Comparison of ENCODE assay signal across 9 cellular contexts in the genomic region with DNA sequence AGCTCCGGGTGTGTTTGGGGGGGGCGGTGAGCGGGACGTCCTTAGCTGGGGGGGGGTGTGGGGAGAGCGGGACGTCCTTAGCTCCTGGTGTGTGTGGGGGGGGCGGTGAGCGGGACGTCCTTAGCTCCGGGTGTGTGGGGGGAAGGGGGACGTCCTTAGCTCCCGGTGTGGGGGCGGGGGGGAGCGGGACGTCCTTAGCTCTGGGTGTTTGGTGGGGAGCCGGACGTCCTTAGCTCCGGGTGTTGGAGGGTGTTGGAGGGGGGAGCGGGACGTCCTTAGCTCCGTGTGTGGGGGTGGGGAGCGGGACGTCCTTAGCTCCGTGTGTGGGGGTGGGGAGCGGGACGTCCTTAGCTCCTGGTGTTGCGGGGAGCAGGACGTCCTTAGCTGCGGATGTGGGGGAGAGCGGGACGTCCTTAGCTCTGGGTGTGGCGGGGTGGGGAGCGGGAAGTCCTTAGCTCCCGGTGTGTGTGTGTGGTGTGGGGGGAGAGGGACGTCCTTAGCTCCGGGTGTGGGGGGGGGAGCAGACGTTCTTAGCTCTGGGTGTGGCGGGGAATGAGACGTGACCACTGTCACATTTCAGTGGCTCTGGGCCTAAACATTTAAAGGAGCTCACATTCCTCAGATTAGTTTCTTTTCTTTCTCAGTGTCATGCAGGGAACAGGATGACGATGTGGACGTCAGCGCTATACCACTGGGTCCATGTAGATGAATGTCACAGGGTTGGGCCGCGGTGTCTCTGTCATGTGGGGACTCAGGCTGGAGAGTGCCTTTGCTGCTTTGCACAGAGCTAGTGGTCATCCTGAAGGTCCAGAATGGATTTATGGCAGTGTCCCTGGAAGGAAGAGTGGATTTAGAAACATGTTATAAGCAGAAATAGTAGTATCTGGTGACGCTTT. TPM values are rescaled to one million over a fixed set of nuclear protein-coding genes. Genes with fewer than 3 reads are reported as not detected.
DNase-seq lines count a peak whose midpoint lies in the region; ATAC-seq, FAIRE-seq and TF ChIP-seq lines count a peak whose summit lies in the region.
"Had no signal": no experiment of that assay in that cellular context is flagged by ENCODE, and none has a peak within 500 bp of the region (broad histone marks: within the 10 kb centered on the region; RNA-seq: fewer than 3 reads in every experiment).

No MANE protein-coding gene starts in this region.

- peak; percentile 29 for ATAC-seq in HG02798 (IDR thresholded peaks at IDR 0.05; ENCODE audit: poor library complexity, unreplicated experiment)
- ATAC-seq in gastroesophageal sphincter, result peak; percentile 89
- ATAC-seq in omental fat pad (ENCODE audit: low FRiP score), result peak; percentile 78
- peak; percentile 87 for ATAC-seq in aorta (ENCODE audit: low FRiP score)

- intact Hi-C loops in aorta (cut with DNase I), result loop anchor here (5.0 to 10.0 kb wide), 2 partner anchors 37 to 79 kb away; a partner anchor contains a TSS

- no peaks in the 10 kb centered on the region for H3K27me3 Mint-ChIP-seq in activated naive CD4-positive, alpha-beta T cell treated with anti-CD3 and anti-CD28 coated beads, Interleukin-2, amount 10 ng/mL, durations not matched to agents 7 days and 5 days

- H3K36me3 Mint-ChIP-seq in activated naive CD4-positive, alpha-beta T cell treated with anti-CD3 and anti-CD28 coated beads, Interleukin-2, amount 10 ng/mL, durations not matched to agents 7 days and 5 days, result peaks cover 32% of the 10 kb centered on the region

- H3K4me3 ChIP-seq in gastroesophageal sphincter (peak overlapping the region; percentile 64 to 96), aorta (ENCODE audit: low read length in 2 of 2) (peak overlapping the region; percentile 47 to 50)

- CTCF ChIA-PET in activated naive CD4-positive, alpha-beta T cell treated with anti-CD3 and anti-CD28 coated beads, Interleukin-2, amount 10 ng/mL, durations not matched to agents 7 days and 5 days (lab: Charles Lee), result interaction anchor here (0.6 to 1.3 kb wide), 7 partner anchors 26 to 113 kb away, joined by 3 read pairs; no protein-coding TSS in a partner anchor

- DNase-seq in GM12891 (ENCODE audit: insufficient read length, low spot score) (peak; percentile 52), NCI-H748 treated with DMSO at 0.1 percent for 48 hours (lab: John Stamatoyannopoulos, UW) (peak; percentile 60), omental fat pad (ENCODE audit: low spot score) (peak; percentile 29), aorta (peak; percentile 86), NCI-H1694 (lab: John Stamatoyannopoulos, UW) (no peak)
- DNase-seq in activated naive CD4-positive, alpha-beta T cell treated with anti-CD3 and anti-CD28 coated beads, Interleukin-2, amount 10 ng/mL, durations not matched to agents 7 days and 5 days, result peak; percentile 72

- no peaks in the 10 kb centered on the region for H3K9me3 Mint-ChIP-seq in activated naive CD4-positive, alpha-beta T cell treated with anti-CD3 and anti-CD28 coated beads, Interleukin-2, amount 10 ng/mL, durations not matched to agents 7 days and 5 days

- H3K4me1 Mint-ChIP-seq in activated naive CD4-positive, alpha-beta T cell treated with anti-CD3 and anti-CD28 coated beads, Interleukin-2, amount 10 ng/mL, durations not matched to agents 7 days and 5 days, result peaks cover 64% of the 10 kb centered on the region

- TF ChIP-seq CTCF in gastroesophageal sphincter (IDR thresholded peaks at IDR 0.05) (no peak), omental fat pad (IDR thresholded peaks at IDR 0.05) (no peak)

- H3K27ac ChIP-seq in gastroesophageal sphincter (peak overlapping the region; percentile 90 to 92 (median 91)), aorta (ENCODE audit: low read depth in 1 of 2, low read length in 2 of 2) (peak overlapping the region in 1 of 2 donors; percentile 51)

- H3K9me3 ChIP-seq in gastroesophageal sphincter (no peaks in the 10 kb centered on the region), aorta (ENCODE audit: control insufficient read depth, low read length) (no peaks in the 10 kb centered on the region)

- TF ChIP-seq POLR2A in GM12891 (IDR thresholded peaks at IDR 0.05; ENCODE audit: low read depth, low read length) (peak; percentile 35; the same call in 1 of the 2 replicates), gastroesophageal sphincter (IDR thresholded peaks at IDR 0.05) (peak in 1 of 2 donors; percentile 12)

- TF ChIP-seq EP300 in gastroesophageal sphincter (IDR thresholded peaks at IDR 0.05), result no peak

- FAIRE-seq in GM12891 (lab: Jason Lieb, UNC), result peak; percentile 85
- FAIRE-seq: colon had no signal

- 0 to 20% methylated on average over 2 to 10 of the region's 45 CpGs for WGBS in gastroesophageal sphincter (ENCODE audit: low coverage in 1 of 2), 2 donors
- 9% methylated on average over 38 to 45 of the region's 45 CpGs for WGBS in aorta, 2 donors

- H3K36me3 ChIP-seq in gastroesophageal sphincter (no peaks in the 10 kb centered on the region), aorta (ENCODE audit: control insufficient read depth in 1 of 2, insufficient read depth in 2 of 2, low read length in 1 of 2) (no peaks in the 10 kb centered on the region)

- H3K4me1 ChIP-seq in gastroesophageal sphincter (peaks cover 0 to 55% (median 4%) of the 10 kb centered on the region in 3 donors), aorta (ENCODE audit: control insufficient read depth in 1 of 2, insufficient read depth in 2 of 2, low read length in 2 of 2) (no peaks in the 10 kb centered on the region)

- H3K27me3 ChIP-seq in gastroesophageal sphincter (no peaks in the 10 kb centered on the region), aorta (ENCODE audit: control insufficient read depth in 1 of 2, insufficient read depth in 2 of 2, low read length in 1 of 2) (no peaks in the 10 kb centered on the region)

- H3K4me3 Mint-ChIP-seq in activated naive CD4-positive, alpha-beta T cell treated with anti-CD3 and anti-CD28 coated beads, Interleukin-2, amount 10 ng/mL, durations not matched to agents 7 days and 5 days, result peak overlapping the region; percentile 80

- H3K27ac Mint-ChIP-seq in activated naive CD4-positive, alpha-beta T cell treated with anti-CD3 and anti-CD28 coated beads, Interleukin-2, amount 10 ng/mL, durations not matched to agents 7 days and 5 days, result peak overlapping the region; percentile 89

TF ChIP-seq in GM12891, 5 proteins besides CTCF, POLR2A, EP300 and RAD21:
- TF ChIP-seq POLR2AphosphoS5 (IDR thresholded peaks at IDR 0.05; ENCODE audit: low read depth, low read length) (0 out of 2 replicates have a peak, but pooled peaks have one; percentile 18), TAF1 (IDR thresholded peaks at IDR 0.05; ENCODE audit: low read depth, low read length) (no peak)

RNA-seq across cellular contexts. Expression of a gene that starts 7.5 kb away (rescaled TPM):
- polyA plus RNA-seq in GM12891 (2012; ENCODE audit: low read depth, missing spikeins), result 7.6 TPM
- 10 to 100 TPM; 11.6 to 36.9 (median 23.4) TPM for total RNA-seq in gastroesophageal sphincter
- total RNA-seq in omental fat pad, result 10 to 100 TPM; 10.0 to 23.0 (median 13.4) TPM
- total RNA-seq in aorta, result 10 to 100 TPM; 24.7 to 36.5 TPM
- polyA plus RNA-seq in aorta, result 10 to 100 TPM; 17.1 to 19.5 TPM

RNA-seq across cellular contexts. Expression of a gene that starts 34.5 kb away (rescaled TPM):
- 15.4 TPM for polyA plus RNA-seq in GM12891 (2012; ENCODE audit: low read depth, missing spikeins)
- total RNA-seq in gastroesophageal sphincter (100 to 1,000 TPM; 209 to 286 (median 230) TPM), omental fat pad (100 to 1,000 TPM in 3 of 4 donors, 10 to 100 TPM in 1; 81.9 to 151 (median 112) TPM), aorta (100 to 1,000 TPM; 146 to 172 TPM)
- 10 to 100 TPM; 30.6 to 69.1 TPM for polyA plus RNA-seq in aorta

Comparison
In these comparisons a context has a peak if more than half of its experiments do, and no peak if none do; other contexts are left out.
1. ATAC-seq: peak in every context shown above with its lines; median percentile 89 in gastroesophageal sphincter; 87 in aorta; 78 in omental fat pad; 29 in HG02798.